Comparison of ENCODE assay signal across 2 cellular contexts in the genomic region with DNA sequence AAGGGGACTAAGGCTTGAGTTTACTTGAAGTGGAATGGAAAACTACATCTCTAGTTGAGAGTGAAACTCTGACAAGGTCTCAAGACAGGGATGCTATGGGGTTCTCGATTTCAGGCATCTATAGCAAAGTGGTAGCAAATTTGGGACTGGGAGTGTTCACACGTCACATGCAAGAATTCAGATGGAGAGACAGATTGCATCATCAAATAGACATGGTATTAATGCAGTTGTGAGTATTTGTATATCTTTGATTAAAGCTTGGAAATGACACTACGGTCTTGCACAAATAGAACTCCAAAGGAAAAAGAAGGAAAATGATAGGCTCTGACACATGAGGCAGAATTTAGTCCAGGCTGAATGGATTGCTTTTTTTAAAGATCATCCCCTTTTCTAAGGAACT.
A peak's percentile ranks its signal among the peaks of the same experiment; 100 is the strongest.
TF ChIP-seq lines count a peak whose summit lies in the region.

No MANE protein-coding gene starts in this region.

TF ChIP-seq in HepG2, 621 proteins besides CTCF, POLR2A, EP300 and RAD21:
- TF ChIP-seq ATF7 (IDR thresholded peaks at IDR 0.05) = peak; percentile 73
- no peak for TF ChIP-seq ATF7 (CRISPR knock-in tag; IDR thresholded peaks at IDR 0.05)
- TF ChIP-seq CEBPB (IDR thresholded peaks at IDR 0.05; ENCODE audit: borderline replicate concordance, low read depth, low read length) = peak; percentile 68
- no peak for TF ChIP-seq ZNF777 (CRISPR knock-in tag; IDR thresholded peaks at IDR 0.05)
- peak; percentile 42; the same call in 1 of the 2 replicates for TF ChIP-seq CREB1 (IDR thresholded peaks at IDR 0.05)
- TF ChIP-seq CREB1 (CRISPR knock-in tag; IDR thresholded peaks at IDR 0.05) = no peak

TF ChIP-seq in K562, 482 proteins besides CTCF, POLR2A, EP300 and RAD21:
- no peak for TF ChIP-seq KHSRP (IDR thresholded peaks at IDR 0.05)
- TF ChIP-seq HNRNPK (IDR thresholded peaks at IDR 0.05; ENCODE audit: low read depth, low read length, poor library complexity, severe bottlenecking) = no peak
- TF ChIP-seq CEBPG (CRISPR knock-in tag; IDR thresholded peaks at IDR 0.05) = no peak
- TF ChIP-seq CEBPG (tag; conservative IDR thresholded peaks at IDR 0.05 in 1 of 2, IDR thresholded peaks at IDR 0.05 in 1 of 2) = peak; percentile 13 to 61; a peak in 2 of 4 replicates
- TF ChIP-seq, protein P1, sequence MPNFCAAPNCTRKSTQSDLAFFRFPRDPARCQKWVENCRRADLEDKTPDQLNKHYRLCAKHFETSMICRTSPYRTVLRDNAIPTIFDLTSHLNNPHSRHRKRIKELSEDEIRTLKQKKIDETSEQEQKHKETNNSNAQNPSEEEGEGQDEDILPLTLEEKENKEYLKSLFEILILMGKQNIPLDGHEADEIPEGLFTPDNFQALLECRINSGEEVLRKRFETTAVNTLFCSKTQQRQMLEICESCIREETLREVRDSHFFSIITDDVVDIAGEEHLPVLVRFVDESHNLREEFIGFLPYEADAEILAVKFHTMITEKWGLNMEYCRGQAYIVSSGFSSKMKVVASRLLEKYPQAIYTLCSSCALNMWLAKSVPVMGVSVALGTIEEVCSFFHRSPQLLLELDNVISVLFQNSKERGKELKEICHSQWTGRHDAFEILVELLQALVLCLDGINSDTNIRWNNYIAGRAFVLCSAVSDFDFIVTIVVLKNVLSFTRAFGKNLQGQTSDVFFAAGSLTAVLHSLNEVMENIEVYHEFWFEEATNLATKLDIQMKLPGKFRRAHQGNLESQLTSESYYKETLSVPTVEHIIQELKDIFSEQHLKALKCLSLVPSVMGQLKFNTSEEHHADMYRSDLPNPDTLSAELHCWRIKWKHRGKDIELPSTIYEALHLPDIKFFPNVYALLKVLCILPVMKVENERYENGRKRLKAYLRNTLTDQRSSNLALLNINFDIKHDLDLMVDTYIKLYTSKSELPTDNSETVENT (CRISPR knock-in tag; IDR thresholded peaks at IDR 0.05) = no peak
- TF ChIP-seq, protein P2, sequence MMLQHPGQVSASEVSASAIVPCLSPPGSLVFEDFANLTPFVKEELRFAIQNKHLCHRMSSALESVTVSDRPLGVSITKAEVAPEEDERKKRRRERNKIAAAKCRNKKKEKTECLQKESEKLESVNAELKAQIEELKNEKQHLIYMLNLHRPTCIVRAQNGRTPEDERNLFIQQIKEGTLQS (IDR thresholded peaks at IDR 0.05) = peak; percentile 34; the same call in 1 of the 2 replicates
- TF ChIP-seq, protein P2 (CRISPR knock-in tag; conservative IDR thresholded peaks at IDR 0.05) = no peak
- TF ChIP-seq ESRRB (CRISPR knock-in tag; IDR thresholded peaks at IDR 0.05; ENCODE audit: borderline replicate concordance) = no peak
- no peak for TF ChIP-seq ZFP36 (IDR thresholded peaks at IDR 0.05; ENCODE audit: low read depth, low read length, partially characterized antibody)
